ENCODE assay signal across 1 cellular context in the genomic region with DNA sequence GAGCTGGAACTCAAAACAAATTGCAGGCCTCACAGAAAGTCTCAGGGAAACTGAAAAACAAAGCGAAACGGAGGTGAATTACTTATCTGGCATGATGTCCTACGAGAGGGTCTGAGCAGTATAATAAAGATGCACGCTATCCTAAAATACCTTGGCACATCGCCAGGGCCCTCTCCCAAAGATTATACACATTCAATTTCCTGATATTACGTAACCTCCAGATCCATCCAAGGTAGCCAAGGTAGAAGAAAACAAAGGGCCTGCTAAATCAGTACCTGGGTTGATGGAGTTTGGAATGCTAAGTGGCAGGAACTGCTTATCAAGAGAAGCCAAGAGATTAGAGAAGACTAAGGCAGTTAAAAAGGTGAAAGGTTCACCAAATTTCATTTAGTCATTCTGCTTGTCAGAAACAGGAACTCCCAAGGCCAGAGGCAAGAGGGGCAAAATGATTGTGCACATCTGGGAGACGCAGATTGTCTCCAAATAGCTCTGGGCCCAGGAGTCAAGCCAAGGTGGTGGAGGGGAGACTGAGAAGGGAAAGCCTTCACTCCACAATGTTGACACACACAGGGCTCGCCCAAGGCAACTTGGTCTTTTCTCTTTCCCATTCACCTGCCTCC.
TF ChIP-seq lines count a peak whose summit lies in the region.

No MANE protein-coding gene starts in this region.

TF ChIP-seq in K562, 482 proteins besides CTCF, POLR2A, EP300 and RAD21 (continued from another document and continues in another):
- TF ChIP-seq, protein P1, sequence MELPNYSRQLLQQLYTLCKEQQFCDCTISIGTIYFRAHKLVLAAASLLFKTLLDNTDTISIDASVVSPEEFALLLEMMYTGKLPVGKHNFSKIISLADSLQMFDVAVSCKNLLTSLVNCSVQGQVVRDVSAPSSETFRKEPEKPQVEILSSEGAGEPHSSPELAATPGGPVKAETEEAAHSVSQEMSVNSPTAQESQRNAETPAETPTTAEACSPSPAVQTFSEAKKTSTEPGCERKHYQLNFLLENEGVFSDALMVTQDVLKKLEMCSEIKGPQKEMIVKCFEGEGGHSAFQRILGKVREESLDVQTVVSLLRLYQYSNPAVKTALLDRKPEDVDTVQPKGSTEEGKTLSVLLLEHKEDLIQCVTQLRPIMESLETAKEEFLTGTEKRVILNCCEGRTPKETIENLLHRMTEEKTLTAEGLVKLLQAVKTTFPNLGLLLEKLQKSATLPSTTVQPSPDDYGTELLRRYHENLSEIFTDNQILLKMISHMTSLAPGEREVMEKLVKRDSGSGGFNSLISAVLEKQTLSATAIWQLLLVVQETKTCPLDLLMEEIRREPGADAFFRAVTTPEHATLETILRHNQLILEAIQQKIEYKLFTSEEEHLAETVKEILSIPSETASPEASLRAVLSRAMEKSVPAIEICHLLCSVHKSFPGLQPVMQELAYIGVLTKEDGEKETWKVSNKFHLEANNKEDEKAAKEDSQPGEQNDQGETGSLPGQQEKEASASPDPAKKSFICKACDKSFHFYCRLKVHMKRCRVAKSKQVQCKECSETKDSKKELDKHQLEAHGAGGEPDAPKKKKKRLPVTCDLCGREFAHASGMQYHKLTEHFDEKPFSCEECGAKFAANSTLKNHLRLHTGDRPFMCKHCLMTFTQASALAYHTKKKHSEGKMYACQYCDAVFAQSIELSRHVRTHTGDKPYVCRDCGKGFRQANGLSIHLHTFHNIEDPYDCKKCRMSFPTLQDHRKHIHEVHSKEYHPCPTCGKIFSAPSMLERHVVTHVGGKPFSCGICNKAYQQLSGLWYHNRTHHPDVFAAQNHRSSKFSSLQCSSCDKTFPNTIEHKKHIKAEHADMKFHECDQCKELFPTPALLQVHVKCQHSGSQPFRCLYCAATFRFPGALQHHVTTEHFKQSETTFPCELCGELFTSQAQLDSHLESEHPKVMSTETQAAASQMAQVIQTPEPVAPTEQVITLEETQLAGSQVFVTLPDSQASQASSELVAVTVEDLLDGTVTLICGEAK (IDR thresholded peaks at IDR 0.05), result no peak
- TF ChIP-seq, protein P1 (CRISPR knock-in tag; IDR thresholded peaks at IDR 0.05), result no peak
- peak; percentile 77 for TF ChIP-seq STAT5A (IDR thresholded peaks at IDR 0.05; ENCODE audit: borderline replicate concordance, low read length)
- TF ChIP-seq, protein P2, sequence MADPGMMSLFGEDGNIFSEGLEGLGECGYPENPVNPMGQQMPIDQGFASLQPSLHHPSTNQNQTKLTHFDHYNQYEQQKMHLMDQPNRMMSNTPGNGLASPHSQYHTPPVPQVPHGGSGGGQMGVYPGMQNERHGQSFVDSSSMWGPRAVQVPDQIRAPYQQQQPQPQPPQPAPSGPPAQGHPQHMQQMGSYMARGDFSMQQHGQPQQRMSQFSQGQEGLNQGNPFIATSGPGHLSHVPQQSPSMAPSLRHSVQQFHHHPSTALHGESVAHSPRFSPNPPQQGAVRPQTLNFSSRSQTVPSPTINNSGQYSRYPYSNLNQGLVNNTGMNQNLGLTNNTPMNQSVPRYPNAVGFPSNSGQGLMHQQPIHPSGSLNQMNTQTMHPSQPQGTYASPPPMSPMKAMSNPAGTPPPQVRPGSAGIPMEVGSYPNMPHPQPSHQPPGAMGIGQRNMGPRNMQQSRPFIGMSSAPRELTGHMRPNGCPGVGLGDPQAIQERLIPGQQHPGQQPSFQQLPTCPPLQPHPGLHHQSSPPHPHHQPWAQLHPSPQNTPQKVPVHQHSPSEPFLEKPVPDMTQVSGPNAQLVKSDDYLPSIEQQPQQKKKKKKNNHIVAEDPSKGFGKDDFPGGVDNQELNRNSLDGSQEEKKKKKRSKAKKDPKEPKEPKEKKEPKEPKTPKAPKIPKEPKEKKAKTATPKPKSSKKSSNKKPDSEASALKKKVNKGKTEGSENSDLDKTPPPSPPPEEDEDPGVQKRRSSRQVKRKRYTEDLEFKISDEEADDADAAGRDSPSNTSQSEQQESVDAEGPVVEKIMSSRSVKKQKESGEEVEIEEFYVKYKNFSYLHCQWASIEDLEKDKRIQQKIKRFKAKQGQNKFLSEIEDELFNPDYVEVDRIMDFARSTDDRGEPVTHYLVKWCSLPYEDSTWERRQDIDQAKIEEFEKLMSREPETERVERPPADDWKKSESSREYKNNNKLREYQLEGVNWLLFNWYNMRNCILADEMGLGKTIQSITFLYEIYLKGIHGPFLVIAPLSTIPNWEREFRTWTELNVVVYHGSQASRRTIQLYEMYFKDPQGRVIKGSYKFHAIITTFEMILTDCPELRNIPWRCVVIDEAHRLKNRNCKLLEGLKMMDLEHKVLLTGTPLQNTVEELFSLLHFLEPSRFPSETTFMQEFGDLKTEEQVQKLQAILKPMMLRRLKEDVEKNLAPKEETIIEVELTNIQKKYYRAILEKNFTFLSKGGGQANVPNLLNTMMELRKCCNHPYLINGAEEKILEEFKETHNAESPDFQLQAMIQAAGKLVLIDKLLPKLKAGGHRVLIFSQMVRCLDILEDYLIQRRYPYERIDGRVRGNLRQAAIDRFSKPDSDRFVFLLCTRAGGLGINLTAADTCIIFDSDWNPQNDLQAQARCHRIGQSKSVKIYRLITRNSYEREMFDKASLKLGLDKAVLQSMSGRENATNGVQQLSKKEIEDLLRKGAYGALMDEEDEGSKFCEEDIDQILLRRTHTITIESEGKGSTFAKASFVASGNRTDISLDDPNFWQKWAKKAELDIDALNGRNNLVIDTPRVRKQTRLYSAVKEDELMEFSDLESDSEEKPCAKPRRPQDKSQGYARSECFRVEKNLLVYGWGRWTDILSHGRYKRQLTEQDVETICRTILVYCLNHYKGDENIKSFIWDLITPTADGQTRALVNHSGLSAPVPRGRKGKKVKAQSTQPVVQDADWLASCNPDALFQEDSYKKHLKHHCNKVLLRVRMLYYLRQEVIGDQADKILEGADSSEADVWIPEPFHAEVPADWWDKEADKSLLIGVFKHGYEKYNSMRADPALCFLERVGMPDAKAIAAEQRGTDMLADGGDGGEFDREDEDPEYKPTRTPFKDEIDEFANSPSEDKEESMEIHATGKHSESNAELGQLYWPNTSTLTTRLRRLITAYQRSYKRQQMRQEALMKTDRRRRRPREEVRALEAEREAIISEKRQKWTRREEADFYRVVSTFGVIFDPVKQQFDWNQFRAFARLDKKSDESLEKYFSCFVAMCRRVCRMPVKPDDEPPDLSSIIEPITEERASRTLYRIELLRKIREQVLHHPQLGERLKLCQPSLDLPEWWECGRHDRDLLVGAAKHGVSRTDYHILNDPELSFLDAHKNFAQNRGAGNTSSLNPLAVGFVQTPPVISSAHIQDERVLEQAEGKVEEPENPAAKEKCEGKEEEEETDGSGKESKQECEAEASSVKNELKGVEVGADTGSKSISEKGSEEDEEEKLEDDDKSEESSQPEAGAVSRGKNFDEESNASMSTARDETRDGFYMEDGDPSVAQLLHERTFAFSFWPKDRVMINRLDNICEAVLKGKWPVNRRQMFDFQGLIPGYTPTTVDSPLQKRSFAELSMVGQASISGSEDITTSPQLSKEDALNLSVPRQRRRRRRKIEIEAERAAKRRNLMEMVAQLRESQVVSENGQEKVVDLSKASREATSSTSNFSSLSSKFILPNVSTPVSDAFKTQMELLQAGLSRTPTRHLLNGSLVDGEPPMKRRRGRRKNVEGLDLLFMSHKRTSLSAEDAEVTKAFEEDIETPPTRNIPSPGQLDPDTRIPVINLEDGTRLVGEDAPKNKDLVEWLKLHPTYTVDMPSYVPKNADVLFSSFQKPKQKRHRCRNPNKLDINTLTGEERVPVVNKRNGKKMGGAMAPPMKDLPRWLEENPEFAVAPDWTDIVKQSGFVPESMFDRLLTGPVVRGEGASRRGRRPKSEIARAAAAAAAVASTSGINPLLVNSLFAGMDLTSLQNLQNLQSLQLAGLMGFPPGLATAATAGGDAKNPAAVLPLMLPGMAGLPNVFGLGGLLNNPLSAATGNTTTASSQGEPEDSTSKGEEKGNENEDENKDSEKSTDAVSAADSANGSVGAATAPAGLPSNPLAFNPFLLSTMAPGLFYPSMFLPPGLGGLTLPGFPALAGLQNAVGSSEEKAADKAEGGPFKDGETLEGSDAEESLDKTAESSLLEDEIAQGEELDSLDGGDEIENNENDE (IDR thresholded peaks at IDR 0.05; ENCODE audit: low read depth, low read length), result no peak
- peak; percentile 80; the same call in 1 of the 2 replicates for TF ChIP-seq PML (IDR thresholded peaks at IDR 0.05; ENCODE audit: low read length)
- TF ChIP-seq, protein P3, sequence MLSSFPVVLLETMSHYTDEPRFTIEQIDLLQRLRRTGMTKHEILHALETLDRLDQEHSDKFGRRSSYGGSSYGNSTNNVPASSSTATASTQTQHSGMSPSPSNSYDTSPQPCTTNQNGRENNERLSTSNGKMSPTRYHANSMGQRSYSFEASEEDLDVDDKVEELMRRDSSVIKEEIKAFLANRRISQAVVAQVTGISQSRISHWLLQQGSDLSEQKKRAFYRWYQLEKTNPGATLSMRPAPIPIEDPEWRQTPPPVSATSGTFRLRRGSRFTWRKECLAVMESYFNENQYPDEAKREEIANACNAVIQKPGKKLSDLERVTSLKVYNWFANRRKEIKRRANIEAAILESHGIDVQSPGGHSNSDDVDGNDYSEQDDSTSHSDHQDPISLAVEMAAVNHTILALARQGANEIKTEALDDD (IDR thresholded peaks at IDR 0.05), result peak; percentile 62; the same call in 1 of the 2 replicates
- TF ChIP-seq, protein P4, sequence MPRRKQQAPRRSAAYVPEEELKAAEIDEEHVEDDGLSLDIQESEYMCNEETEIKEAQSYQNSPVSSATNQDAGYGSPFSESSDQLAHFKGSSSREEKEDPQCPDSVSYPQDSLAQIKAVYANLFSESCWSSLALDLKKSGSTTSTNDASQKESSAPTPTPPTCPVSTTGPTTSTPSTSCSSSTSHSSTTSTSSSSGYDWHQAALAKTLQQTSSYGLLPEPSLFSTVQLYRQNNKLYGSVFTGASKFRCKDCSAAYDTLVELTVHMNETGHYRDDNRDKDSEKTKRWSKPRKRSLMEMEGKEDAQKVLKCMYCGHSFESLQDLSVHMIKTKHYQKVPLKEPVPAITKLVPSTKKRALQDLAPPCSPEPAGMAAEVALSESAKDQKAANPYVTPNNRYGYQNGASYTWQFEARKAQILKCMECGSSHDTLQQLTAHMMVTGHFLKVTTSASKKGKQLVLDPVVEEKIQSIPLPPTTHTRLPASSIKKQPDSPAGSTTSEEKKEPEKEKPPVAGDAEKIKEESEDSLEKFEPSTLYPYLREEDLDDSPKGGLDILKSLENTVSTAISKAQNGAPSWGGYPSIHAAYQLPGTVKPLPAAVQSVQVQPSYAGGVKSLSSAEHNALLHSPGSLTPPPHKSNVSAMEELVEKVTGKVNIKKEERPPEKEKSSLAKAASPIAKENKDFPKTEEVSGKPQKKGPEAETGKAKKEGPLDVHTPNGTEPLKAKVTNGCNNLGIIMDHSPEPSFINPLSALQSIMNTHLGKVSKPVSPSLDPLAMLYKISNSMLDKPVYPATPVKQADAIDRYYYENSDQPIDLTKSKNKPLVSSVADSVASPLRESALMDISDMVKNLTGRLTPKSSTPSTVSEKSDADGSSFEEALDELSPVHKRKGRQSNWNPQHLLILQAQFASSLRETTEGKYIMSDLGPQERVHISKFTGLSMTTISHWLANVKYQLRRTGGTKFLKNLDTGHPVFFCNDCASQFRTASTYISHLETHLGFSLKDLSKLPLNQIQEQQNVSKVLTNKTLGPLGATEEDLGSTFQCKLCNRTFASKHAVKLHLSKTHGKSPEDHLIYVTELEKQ (CRISPR knock-in tag; IDR thresholded peaks at IDR 0.05), result no peak
- peak; percentile 71 for TF ChIP-seq MEF2A (IDR thresholded peaks at IDR 0.05; ENCODE audit: control insufficient read depth, low read depth, low read length)
- TF ChIP-seq MEIS2 (IDR thresholded peaks at IDR 0.05; ENCODE audit: partially characterized antibody), result peak; percentile 80
- TF ChIP-seq KAT8 (IDR thresholded peaks at IDR 0.05; ENCODE audit: low read depth), result no peak
- TF ChIP-seq TAL1 (IDR thresholded peaks at IDR 0.05), result peak; percentile 87
- peak; percentile 63 for TF ChIP-seq HDAC3 (IDR thresholded peaks at IDR 0.05; ENCODE audit: borderline replicate concordance, partially characterized antibody)
- TF ChIP-seq FOXM1 (IDR thresholded peaks at IDR 0.05; ENCODE audit: low read depth), result peak; percentile 47; the same call in 1 of the 2 replicates
- TF ChIP-seq FOXM1 (CRISPR knock-in tag; IDR thresholded peaks at IDR 0.05; ENCODE audit: low read depth), result no peak
- TF ChIP-seq C11orf30 (IDR thresholded peaks at IDR 0.05; ENCODE audit: low read depth), result peak; percentile 60; the same call in 1 of the 2 replicates
- no peak for TF ChIP-seq DMBX1 (CRISPR knock-in tag; IDR thresholded peaks at IDR 0.05; ENCODE audit: borderline replicate concordance)
- TF ChIP-seq TRIM24 (IDR thresholded peaks at IDR 0.05), result peak; percentile 51 to 61; a peak in 2 of 4 replicates
- peak; percentile 62; the same call in 1 of the 2 replicates for TF ChIP-seq NCOA1 (IDR thresholded peaks at IDR 0.05; ENCODE audit: low read depth)
- TF ChIP-seq SOX6 (IDR thresholded peaks at IDR 0.05), result peak; percentile 81
- TF ChIP-seq ZNF766 (CRISPR knock-in tag; conservative IDR thresholded peaks at IDR 0.05), result peak; percentile 49; the same call in 1 of the 2 replicates
- no peak for TF ChIP-seq NR2C2 (CRISPR knock-in tag; IDR thresholded peaks at IDR 0.05)
- peak; percentile 77 for TF ChIP-seq NR2C2 (tag; IDR thresholded peaks at IDR 0.05)
- peak; percentile 82 for TF ChIP-seq CBFA2T2 (conservative IDR thresholded peaks at IDR 0.05)
- TF ChIP-seq MAFF (IDR thresholded peaks at IDR 0.05; ENCODE audit: low read length), result peak; percentile 40; the same call in 1 of the 2 replicates
- no peak for TF ChIP-seq ZKSCAN8 (CRISPR knock-in tag; IDR thresholded peaks at IDR 0.05)
- TF ChIP-seq NFE2 (IDR thresholded peaks at IDR 0.05; ENCODE audit: low read depth), result peak; percentile 91
- peak; percentile 86 for TF ChIP-seq NFIC (IDR thresholded peaks at IDR 0.05)
- TF ChIP-seq CTBP1 (IDR thresholded peaks at IDR 0.05; ENCODE audit: borderline replicate concordance), result peak; percentile 71; the same call in 1 of the 2 replicates
- peak; percentile 92 for TF ChIP-seq KLF16 (IDR thresholded peaks at IDR 0.05)
- peak; percentile 33; the same call in 1 of the 2 replicates for TF ChIP-seq PHB2 (IDR thresholded peaks at IDR 0.05; ENCODE audit: low read depth)
- peak; percentile 17 to 46 for TF ChIP-seq NCOA2 (IDR thresholded peaks at IDR 0.05; ENCODE audit: partially characterized antibody in 2 of 2)
